ENCODE assay signal across 8 cellular contexts in the genomic region with DNA sequence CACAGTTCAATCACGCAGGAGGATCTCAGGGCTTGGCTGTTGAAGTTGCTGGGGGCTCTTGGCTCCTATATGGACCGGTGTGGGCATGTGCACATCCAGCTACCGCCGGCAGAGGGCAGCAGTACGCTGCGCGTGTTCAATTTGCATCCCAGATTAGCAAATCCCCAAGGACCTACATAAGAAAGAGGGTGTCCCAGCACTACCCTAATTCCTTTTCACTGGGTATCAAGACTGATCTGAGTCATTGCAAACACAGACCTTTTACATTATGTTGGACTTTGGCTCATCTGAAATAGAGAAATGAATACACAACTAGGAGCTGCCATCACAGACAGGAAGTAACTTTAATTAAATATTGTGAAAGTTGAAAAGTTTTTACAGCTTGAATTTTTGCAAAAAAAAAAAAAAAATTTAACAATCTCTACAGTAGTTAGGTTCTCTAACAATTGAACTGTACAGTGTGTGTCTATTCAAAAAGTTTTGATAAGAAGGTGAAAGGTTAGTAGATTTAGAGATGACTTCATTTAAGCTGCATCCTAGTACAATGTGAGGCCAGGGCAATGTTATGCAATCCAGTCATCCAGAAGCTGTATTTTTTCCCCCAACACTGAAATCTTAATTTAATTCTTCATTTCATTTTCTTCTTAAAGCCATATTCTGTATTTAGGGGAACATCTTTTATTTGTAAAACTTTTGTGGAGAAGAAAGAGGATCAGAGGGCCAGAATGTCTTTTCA.
DNase-seq lines count a peak whose midpoint lies in the region; ATAC-seq, FAIRE-seq and TF ChIP-seq lines count a peak whose summit lies in the region.

No MANE protein-coding gene starts in this region.

- peaks cover 8% of the 10 kb centered on the region; the same call in 1 of the 2 replicates for H4K20me1 ChIP-seq in Karpas-422 (ENCODE audit: insufficient read depth, low read depth, low read length)

- H3K4me3 Mint-ChIP-seq in glutamatergic neuron (ENCODE audit: unreplicated experiment) = no peak overlapping the region

- no peak overlapping the region for H3K4me3 ChIP-seq in Karpas-422 (ENCODE audit: low read length)

- DNase-seq in GDM1 (lab: John Stamatoyannopoulos, UW) (peak; percentile 25), Karpas-422 (peak; percentile 96), SK-MEL-5 (ENCODE audit: low read depth, low spot score) (peak; percentile 75), glutamatergic neuron (peak; percentile 85), posterior vena cava (ENCODE audit: low spot score) (peak; percentile 93), urothelium cell line (ENCODE audit: low spot score) (peak; percentile 66)
- peak; percentile 25 to 60 (median 49) for DNase-seq in activated naive CD4-positive, alpha-beta T cell (lab: John Stamatoyannopoulos, UW)

- H3K4me1 ChIP-seq in Karpas-422 (ENCODE audit: low read length) = peaks cover 49% of the 10 kb centered on the region

- H3K9ac ChIP-seq in Karpas-422 (ENCODE audit: low read length) = peak overlapping the region; percentile 1; the same call in 1 of the 2 replicates

- H3K9me3 Mint-ChIP-seq in glutamatergic neuron (ENCODE audit: unreplicated experiment) = peaks cover 21% of the 10 kb centered on the region

- H3K4me1 Mint-ChIP-seq in glutamatergic neuron (ENCODE audit: low read depth, unreplicated experiment) = peaks cover 53% of the 10 kb centered on the region

- peaks cover 7% of the 10 kb centered on the region for H3K27me3 Mint-ChIP-seq in glutamatergic neuron (ENCODE audit: unreplicated experiment)

- peak; percentile 84 for ATAC-seq in GM21825 (IDR thresholded peaks at IDR 0.05; ENCODE audit: unreplicated experiment)

- no peaks in the 10 kb centered on the region for H3K79me2 ChIP-seq in Karpas-422 (ENCODE audit: low read length)

- H3K36me3 ChIP-seq in Karpas-422 (ENCODE audit: insufficient read depth, low read length) = peaks cover 23% of the 10 kb centered on the region

- H3K27ac ChIP-seq in Karpas-422 (ENCODE audit: low read length) = peak overlapping the region; percentile 79

- H2AFZ ChIP-seq in Karpas-422 (ENCODE audit: low read length) = no peak overlapping the region

- H3K36me3 Mint-ChIP-seq in glutamatergic neuron (ENCODE audit: unreplicated experiment) = no peaks in the 10 kb centered on the region

- in situ Hi-C loops in SK-MEL-5 (cut with HindIII; ENCODE audit: low pct_unique_long_range_greater_than_20kb, low sequenced_read_pairs) = no loop called here

- intact Hi-C loops in posterior vena cava (cut with DNase I) = loop anchor here in 1 of 2 donors (5.0 kb wide), 1 partner anchor 412 kb away; no protein-coding TSS in a partner anchor

- no peak for FAIRE-seq in urothelium cell line (lab: Jason Lieb, UNC)

- H3K9me3 ChIP-seq in Karpas-422 (ENCODE audit: low read length) = no peaks in the 10 kb centered on the region

- no peaks in the 10 kb centered on the region for H3K9me2 ChIP-seq in Karpas-422 (replicated peaks; ENCODE audit: insufficient read depth, low read length)

- H3K4me2 ChIP-seq in Karpas-422 (ENCODE audit: low read depth, low read length, poor library complexity, severe bottlenecking) = peak overlapping the region; percentile 50

- peak overlapping the region; percentile 67 for H3K27ac Mint-ChIP-seq in glutamatergic neuron (ENCODE audit: unreplicated experiment)

- H3K27me3 ChIP-seq in Karpas-422 (ENCODE audit: low read length) = no peaks in the 10 kb centered on the region

- TF ChIP-seq CTCF in glutamatergic neuron (IDR thresholded peaks at IDR 0.05; ENCODE audit: partially characterized antibody, unreplicated experiment) = peak; percentile 99

Comparison
In these comparisons a context has a peak if more than half of its experiments do, and no peak if none do; other contexts are left out.
1. DNase-seq: peak in every context shown above with its lines; median percentile 96 in Karpas-422; 93 in posterior vena cava; 85 in glutamatergic neuron; 75 in SK-MEL-5; 66 in urothelium cell line; 49 in activated naive CD4-positive, alpha-beta T cell; 25 in GDM1.